ENCODE assay signal across 16 cellular contexts in the genomic region with DNA sequence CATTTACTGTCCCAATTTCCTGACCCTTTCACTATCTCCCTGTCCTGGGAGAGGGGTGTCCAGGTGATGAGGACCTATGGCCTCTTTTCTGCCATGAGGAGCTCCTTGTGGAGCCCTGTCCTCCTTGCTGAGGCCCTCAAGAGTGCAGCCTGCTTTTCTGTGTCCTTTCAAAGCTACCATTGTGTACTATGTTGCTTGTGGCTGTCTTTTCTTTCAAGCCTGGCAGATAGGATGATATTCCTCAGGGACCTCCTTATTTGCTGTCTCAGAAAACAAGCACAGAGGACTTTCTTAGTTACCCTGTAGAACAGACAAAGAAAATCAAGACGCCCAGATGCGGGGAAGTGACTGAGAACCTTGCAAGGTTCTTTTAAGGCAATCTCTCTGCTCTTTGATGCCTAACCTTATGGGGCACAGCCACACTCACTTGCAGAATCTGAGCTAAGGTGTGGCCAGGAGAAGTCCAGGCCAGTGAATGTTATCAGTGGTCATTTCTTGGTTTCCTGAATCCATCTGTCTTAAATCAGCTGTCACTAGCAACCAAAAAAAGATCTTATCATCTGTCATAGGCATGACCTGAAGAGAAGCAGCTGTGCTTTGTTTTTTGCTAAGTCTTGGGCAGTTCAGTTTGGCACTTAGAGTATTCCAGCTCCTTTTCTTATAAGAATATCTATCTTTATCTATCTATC. TPM values are rescaled to one million over a fixed set of nuclear protein-coding genes. Genes with fewer than 3 reads are reported as not detected.
DNase-seq lines count a peak whose midpoint lies in the region; ATAC-seq and TF ChIP-seq lines count a peak whose summit lies in the region.
"Had no signal": no experiment of that assay in that cellular context is flagged by ENCODE, and none has a peak within 500 bp of the region (broad histone marks: within the 10 kb centered on the region; RNA-seq: fewer than 3 reads in every experiment).

No MANE protein-coding gene starts in this region.

- no peak for TF ChIP-seq CTCF in OCI-LY7 (conservative IDR thresholded peaks at IDR 0.05; ENCODE audit: low read length)
- no peak for TF ChIP-seq CTCF in esophagus muscularis mucosa (IDR thresholded peaks at IDR 0.05)
- TF ChIP-seq CTCF in lung (IDR thresholded peaks at IDR 0.05; ENCODE audit: control extremely low read depth, extremely low read depth), result no peak
- no peak for TF ChIP-seq CTCF in testis (IDR thresholded peaks at IDR 0.05)
- no peak for TF ChIP-seq CTCF in PC-3 (conservative IDR thresholded peaks at IDR 0.05; ENCODE audit: low read depth, low read length)
- TF ChIP-seq CTCF in BE2C (IDR thresholded peaks at IDR 0.05; ENCODE audit: low read depth, low read length), result no peak

- H3K27ac ChIP-seq in OCI-LY7 (ENCODE audit: low read depth, low read length, poor library complexity, severe bottlenecking) (no peak overlapping the region), esophagus muscularis mucosa (replicated peaks in 1 of 4) (peak overlapping the region; percentile 51 to 74 (median 62)), lung (ENCODE audit: low read depth in 1 of 2, low read length in 1 of 2) (peak overlapping the region; percentile 21 to 73), testis (peak overlapping the region; percentile 71 to 79), PC-3 (ENCODE audit: low read length) (no peak overlapping the region)
- H3K27ac ChIP-seq: foreskin keratinocyte, PC-9 had no signal

- BruUV-seq in OCI-LY7 (replicated peaks; lab: Mats Ljungman, UMichigan), result no TSS peak
- no TSS peak for BruUV-seq in PC-3 (replicated peaks; lab: Mats Ljungman, UMichigan)

- ATAC-seq in lung (ENCODE audit: insufficient read depth, low FRiP score) (no peak), PC-3 (no peak)

- H3K4me2 ChIP-seq in OCI-LY7 (ENCODE audit: low read length), result peak overlapping the region; percentile 27; the same call in 1 of the 2 replicates
- no peak overlapping the region for H3K4me2 ChIP-seq in PC-3 (ENCODE audit: low read length)
- H3K4me2 ChIP-seq: PC-9 had no signal

- 63% methylated on average over 2 of the region's 2 CpGs for WGBS in esophagus muscularis mucosa
- 73 to 81% methylated on average over 2 of the region's 2 CpGs for WGBS in lung, 2 donors
- 49 to 52% methylated on average over 2 of the region's 2 CpGs for whole genome bisulfite sequencing in testis, 2 donors

- H3F3A ChIP-seq in PC-3 (ENCODE audit: low read length, unreplicated experiment), result no peaks in the 10 kb centered on the region

- intact Hi-C loops in OCI-LY7 (cut with micrococcal nuclease; ENCODE audit: unreplicated experiment), result no loop called here
- intact Hi-C loops in esophagus muscularis mucosa (cut with DNase I), result no loop called here
- intact Hi-C loops in testis (cut with DNase I; ENCODE audit: low total_unique reads), result no loop called here
- intact Hi-C loops in PC-3 (cut with micrococcal nuclease), result no loop called here

- no peak for TF ChIP-seq EP300 in esophagus muscularis mucosa (IDR thresholded peaks at IDR 0.05)

- H3K4me1 ChIP-seq in OCI-LY7 (ENCODE audit: insufficient read depth, low read length, poor library complexity, severe bottlenecking), result peaks cover 61% of the 10 kb centered on the region
- H3K4me1 ChIP-seq in esophagus muscularis mucosa, result peaks cover 12 to 28% (median 16%) of the 10 kb centered on the region in 4 donors
- H3K4me1 ChIP-seq in lung (ENCODE audit: control insufficient read depth in 2 of 2, insufficient read depth in 2 of 2, low read length in 2 of 2), result peaks cover 0 to 9% of the 10 kb centered on the region in 2 donors
- peaks cover 43% of the 10 kb centered on the region for H3K4me1 ChIP-seq in testis
- no peaks in the 10 kb centered on the region for H3K4me1 ChIP-seq in PC-3 (ENCODE audit: insufficient read depth, low read length)
- H3K4me1 ChIP-seq in BE2C, result peaks cover 7% of the 10 kb centered on the region
- H3K4me1 ChIP-seq: foreskin keratinocyte had no signal

- H3K27me3 ChIP-seq in esophagus muscularis mucosa (no peaks in the 10 kb centered on the region), lung (ENCODE audit: control insufficient read depth, insufficient read depth) (no peaks in the 10 kb centered on the region), testis (no peaks in the 10 kb centered on the region), PC-3 (ENCODE audit: low read length) (no peaks in the 10 kb centered on the region), BE2C (no peaks in the 10 kb centered on the region)
- H3K27me3 ChIP-seq: foreskin keratinocyte had no signal

- H3K79me2 ChIP-seq in OCI-LY7 (ENCODE audit: insufficient read depth, low read depth, low read length) (peaks cover 94% of the 10 kb centered on the region; the same call in 1 of the 2 replicates), PC-3 (ENCODE audit: low read length) (peaks cover 44% of the 10 kb centered on the region)

- no peak overlapping the region for H3K9ac ChIP-seq in PC-3 (ENCODE audit: low read length)

- H3K9me2 ChIP-seq in OCI-LY7 (ENCODE audit: insufficient read depth, low read length) (no peaks in the 10 kb centered on the region), PC-3 (replicated peaks; ENCODE audit: low read length) (no peaks in the 10 kb centered on the region)

- POLR2A ChIA-PET in OCI-LY7 (lab: Charles Lee), result interaction anchor here (0.7 to 1.9 kb wide), 11 partner anchors 9 to 724 kb away, joined by 3 to 8 read pairs (median 3); a partner anchor contains a TSS
- POLR2A ChIA-PET in PC-3 (lab: Charles Lee; ENCODE audit: unreplicated experiment), result no interaction called here

- TF ChIP-seq POLR2A in esophagus muscularis mucosa (IDR thresholded peaks at IDR 0.05; ENCODE audit: low read depth), result no peak
- no peak for TF ChIP-seq POLR2A in testis (IDR thresholded peaks at IDR 0.05)

- H2AFZ ChIP-seq in OCI-LY7 (ENCODE audit: low read length) (no peak overlapping the region), PC-3 (ENCODE audit: low read length) (no peak overlapping the region)
- H2AFZ ChIP-seq: PC-9 had no signal

- no peak overlapping the region for H3K4me3 ChIP-seq in OCI-LY7 (ENCODE audit: low read depth, low read length, poor library complexity, severe bottlenecking)
- H3K4me3 ChIP-seq in esophagus muscularis mucosa, result no peak overlapping the region
- H3K4me3 ChIP-seq in lung, result no peak overlapping the region
- no peak overlapping the region for H3K4me3 ChIP-seq in testis
- no peak overlapping the region for H3K4me3 ChIP-seq in PC-3 (ENCODE audit: low read length)
- no peak overlapping the region for H3K4me3 ChIP-seq in BE2C (ENCODE audit: low read depth, low read length)
- H3K4me3 ChIP-seq: PC-9 had no signal

- DNase-seq in OCI-LY7 (ENCODE audit: low spot score) (peak; percentile 43), esophagus muscularis mucosa (ENCODE audit: extremely low spot score) (no peak), lung (ENCODE audit: low spot score) (no peak), testis (no peak), PC-3 (no peak), mucosa of gallbladder (ENCODE audit: low spot score) (no peak), Kasumi-1 (lab: John Stamatoyannopoulos, UW) (no peak), BE2C (no peak)
- DNase-seq: activated B cell treated with CpG ODN at 0.5 μM for 24 hours; activated naive CD4-positive, alpha-beta T cell; endodermal cell; NCI-H1694 treated with DMSO at 0.1 percent for 48 hours; NCI-H524 treated with DMSO at 0.1 percent for 48 hours; PC-9; T-helper 1 cell had no signal

- H3K36me3 ChIP-seq in OCI-LY7 (ENCODE audit: insufficient read depth, low read length) (no peaks in the 10 kb centered on the region), esophagus muscularis mucosa (no peaks in the 10 kb centered on the region), lung (ENCODE audit: control insufficient read depth in 2 of 2, insufficient read depth in 2 of 2, low read length in 2 of 2) (no peaks in the 10 kb centered on the region), testis (ENCODE audit: low read depth, missing control alignments) (no peaks in the 10 kb centered on the region), PC-3 (ENCODE audit: low read depth, low read length) (no peaks in the 10 kb centered on the region), BE2C (no peaks in the 10 kb centered on the region)

- CTCF ChIA-PET in OCI-LY7 (lab: Charles Lee; ENCODE audit: unreplicated experiment), result no interaction called here
- CTCF ChIA-PET in PC-3 (lab: Charles Lee), result no interaction called here

- H3K9me3 ChIP-seq in OCI-LY7 (ENCODE audit: low read length) (no peaks in the 10 kb centered on the region), esophagus muscularis mucosa (no peaks in the 10 kb centered on the region), lung (ENCODE audit: control insufficient read depth in 2 of 2, insufficient read depth in 1 of 2, low read length in 1 of 2) (no peaks in the 10 kb centered on the region), testis (no peaks in the 10 kb centered on the region), PC-3 (ENCODE audit: low read length) (no peaks in the 10 kb centered on the region), BE2C (no peaks in the 10 kb centered on the region)

- peaks cover 25% of the 10 kb centered on the region; the same call in 1 of the 2 replicates for H4K20me1 ChIP-seq in OCI-LY7 (ENCODE audit: insufficient read depth, low read length)
- no peaks in the 10 kb centered on the region for H4K20me1 ChIP-seq in PC-3 (ENCODE audit: low read length)

RNA-seq across cellular contexts. Expression of gene CARMIL1, which starts 17.2 kb away (rescaled TPM):
- total RNA-seq in OCI-LY7 (2014; rRNA removed; shearing (Covaris generic)), result 21.8 and 25.5 TPM in 2 replicates
- total RNA-seq in OCI-LY7 (2022) (39.1 and 40.1 TPM in 2 replicates), esophagus muscularis mucosa (10 to 100 TPM in 3 of 4 donors, 1 to 10 TPM in 1; 10.0 to 12.1 (median 11.1) TPM), lung (10 to 100 TPM; 36.5 to 38.3 TPM), testis (100 to 1,000 TPM; 108 to 120 TPM), PC-3 (2014; rRNA removed) (17.0 and 22.0 TPM in 2 replicates), mucosa of gallbladder (38.6 TPM)
- polyA plus RNA-seq in lung (10 to 100 TPM in 1 of 2 donors, 1 to 10 TPM in 1; 8.0 to 33.3 TPM), testis (ENCODE audit: insufficient read depth, low read depth, low replicate concordance) (39.4 TPM)
- polyA plus RNA-seq in BE2C (2012; ENCODE audit: insufficient read depth, insufficient read length, low read depth), result 6.3 TPM

Comparison
In these comparisons a context has a peak if more than half of its experiments do, and no peak if none do; other contexts are left out.
1. H3K27ac ChIP-seq: peak in esophagus muscularis mucosa (4 of 4), lung (2 of 2) and testis (2 of 2); none in OCI-LY7 (single experiment) and PC-3 (single experiment).